30 cellular contexts compared by ENCODE assay signal in the genomic region with DNA sequence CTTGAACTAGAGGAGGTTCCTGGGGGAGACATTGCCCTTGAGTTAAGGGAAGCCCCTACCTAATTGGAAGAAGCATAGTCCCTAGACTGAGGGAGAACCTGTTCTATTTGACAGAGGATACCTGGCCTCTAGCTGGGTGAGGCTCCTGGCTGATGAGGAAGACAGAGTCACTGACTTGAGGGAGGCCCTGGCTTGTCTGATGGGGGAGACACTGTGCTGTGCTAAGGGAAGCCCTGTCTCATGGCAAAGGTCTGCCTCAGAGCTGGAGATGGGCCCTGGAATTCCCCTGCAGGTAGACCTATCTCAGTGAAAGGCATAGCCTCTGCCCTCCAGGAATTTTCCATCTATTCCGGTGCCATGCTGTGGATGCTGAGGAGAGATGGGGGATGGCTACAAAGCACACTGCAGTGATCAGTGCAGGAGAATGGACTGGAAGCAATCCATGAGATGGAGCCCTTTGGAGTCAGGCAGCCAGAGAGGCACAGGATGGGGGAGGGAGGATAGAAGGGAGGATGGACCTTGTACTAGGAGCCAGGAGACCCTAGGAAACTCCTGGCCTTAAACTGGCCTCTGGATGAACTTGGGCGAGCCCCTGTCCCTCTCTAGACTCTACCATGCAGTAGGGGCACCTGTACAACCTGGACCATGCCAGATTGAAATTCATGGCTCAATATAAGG. TPM values are rescaled to one million over a fixed set of nuclear protein-coding genes. Genes with fewer than 3 reads are reported as not detected.
"Had no signal": no experiment of that assay in that cellular context is flagged by ENCODE, and none has a peak within 500 bp of the region (broad histone marks: within the 10 kb centered on the region; RNA-seq: fewer than 3 reads in every experiment).

No MANE protein-coding gene starts in this region.

- H3K9me3 Mint-ChIP-seq: activated naive CD4-positive, alpha-beta T cell treated with anti-CD3 and anti-CD28 coated beads, Interleukin-2, amount 50 U/mL, for 72 hours; activated T-cell treated with anti-CD3 and anti-CD28 coated beads, Interleukin-2, amount 50 U/mL, for 72 hours; central memory CD8-positive, alpha-beta T cell; neural crest cell; stimulated activated naive B cell treated with anti-CD40 and anti-IgM and Interleukin-4, amounts not matched to agents 10 μg/mL and 1 μg/mL and 100 μg/mL, for 72 hours; WTC11 had no signal

- H3K9me3 ChIP-seq: gastrocnemius medialis, sigmoid colon, stomach, suprapubic skin, tibial nerve had no signal

- H3K4me2 ChIP-seq: hepatocyte had no signal

- H3K27ac Mint-ChIP-seq: activated T-cell treated with anti-CD3 and anti-CD28 coated beads, Interleukin-2, amount 50 U/mL, for 72 hours; naive thymus-derived CD4-positive, alpha-beta T cell; stimulated activated naive B cell treated with anti-CD40 and anti-IgM and Interleukin-4, amounts not matched to agents 10 μg/mL and 1 μg/mL and 100 μg/mL, for 72 hours; WTC11 had no signal

- H3K4me3 Mint-ChIP-seq: activated T-cell treated with anti-CD3 and anti-CD28 coated beads, Interleukin-2, amount 50 U/mL, for 72 hours; central memory CD8-positive, alpha-beta T cell; naive thymus-derived CD4-positive, alpha-beta T cell; neural crest cell; stimulated activated naive B cell treated with anti-CD40 and anti-IgM and Interleukin-4, amounts not matched to agents 10 μg/mL and 1 μg/mL and 100 μg/mL, for 72 hours; WTC11 had no signal

- H3K27ac ChIP-seq: gastrocnemius medialis, hepatocyte, sigmoid colon, suprapubic skin had no signal

- H3K4me1 ChIP-seq: gastrocnemius medialis had no signal

- H3K36me3 Mint-ChIP-seq: activated naive CD4-positive, alpha-beta T cell treated with anti-CD3 and anti-CD28 coated beads, Interleukin-2, amount 50 U/mL, for 72 hours; naive thymus-derived CD4-positive, alpha-beta T cell; stimulated activated naive B cell treated with anti-CD40 and anti-IgM and Interleukin-4, amounts not matched to agents 10 μg/mL and 1 μg/mL and 100 μg/mL, for 72 hours; WTC11 had no signal

- H2AFZ ChIP-seq: hepatocyte had no signal

- ATAC-seq: activated naive CD4-positive, alpha-beta T cell treated with anti-CD3 and anti-CD28 coated beads, Interleukin-2, amount 50 U/mL, for 72 hours; activated T-cell treated with anti-CD3 and anti-CD28 coated beads, Interleukin-2, amount 50 U/mL, for 72 hours; gastrocnemius medialis; naive thymus-derived CD4-positive, alpha-beta T cell; SK-N-SH treated with all-trans-retinoic acid at 6 μM for 48 hours; stimulated activated naive B cell treated with anti-CD40 and anti-IgM and Interleukin-4, amounts not matched to agents 10 μg/mL and 1 μg/mL and 100 μg/mL, for 72 hours; WTC11 had no signal

- H3K36me3 ChIP-seq: gastrocnemius medialis, sigmoid colon, tibial nerve had no signal

- DNase-seq: activated naive CD4-positive, alpha-beta T cell; activated T-cell treated with anti-CD3 and anti-CD28 coated beads for 4 hours; activated T-cell treated with anti-CD3 and anti-CD28 coated beads, Interleukin-2, amount 50 U/mL, for 72 hours; anterior cingulate cortex; effector CD8-positive, alpha-beta T cell; gastrocnemius medialis; left cardiac atrium; left ventricle myocardium superior; mammary epithelial cell; midbrain; naive thymus-derived CD4-positive, alpha-beta T cell; posterior cingulate gyrus; sigmoid colon; small intestine; stimulated activated CD4-positive, alpha-beta T cell treated with anti-CD3 and anti-CD28 coated beads, Interleukin-4, amount 100 ng/mL, for 4 hours; stimulated activated CD8-positive, alpha-beta memory T cell treated with anti-CD3 and anti-CD28 coated beads, Interleukin-4, amount 100 ng/mL, for 48 hours; stimulated activated naive B cell treated with anti-CD40 and anti-IgM and Interleukin-4, amounts not matched to agents 10 μg/mL and 1 μg/mL and 100 μg/mL, for 72 hours; stomach; T-helper 2 cell had no signal

- H3K4me3 ChIP-seq: gastrocnemius medialis, hepatocyte, sigmoid colon, stomach, suprapubic skin, tibial nerve had no signal

- H3K27me3 Mint-ChIP-seq: central memory CD8-positive, alpha-beta T cell had no signal

- H3K4me1 Mint-ChIP-seq: central memory CD8-positive, alpha-beta T cell; stimulated activated naive B cell treated with anti-CD40 and anti-IgM and Interleukin-4, amounts not matched to agents 10 μg/mL and 1 μg/mL and 100 μg/mL, for 72 hours had no signal

- H3K27me3 ChIP-seq: gastrocnemius medialis, hepatocyte, sigmoid colon, stomach, suprapubic skin, tibial nerve had no signal

RNA-seq across cellular contexts. Expression of gene SLCO2B1, which starts 39.9 kb away (rescaled TPM):
- total RNA-seq: activated naive CD4-positive, alpha-beta T cell treated with anti-CD3 and anti-CD28 coated beads, Interleukin-2, amount 50 U/mL, for 72 hours; activated T-cell treated with anti-CD3 and anti-CD28 coated beads, Interleukin-2, amount 50 U/mL, for 72 hours; bronchial epithelial cell; mammary epithelial cell; neural crest cell had no signal
- polyA plus RNA-seq: keratinocyte; mammary epithelial cell; naive thymus-derived CD4-positive, alpha-beta T cell had no signal

RNA-seq across cellular contexts. Expression of gene TPBGL, which starts 49.8 kb away (rescaled TPM):
- total RNA-seq: bronchial epithelial cell, epithelial cell of proximal tubule, gastrocnemius medialis, hepatocyte, left ventricle myocardium superior had no signal
- polyA plus RNA-seq: keratinocyte had no signal
